In the genomic region with DNA sequence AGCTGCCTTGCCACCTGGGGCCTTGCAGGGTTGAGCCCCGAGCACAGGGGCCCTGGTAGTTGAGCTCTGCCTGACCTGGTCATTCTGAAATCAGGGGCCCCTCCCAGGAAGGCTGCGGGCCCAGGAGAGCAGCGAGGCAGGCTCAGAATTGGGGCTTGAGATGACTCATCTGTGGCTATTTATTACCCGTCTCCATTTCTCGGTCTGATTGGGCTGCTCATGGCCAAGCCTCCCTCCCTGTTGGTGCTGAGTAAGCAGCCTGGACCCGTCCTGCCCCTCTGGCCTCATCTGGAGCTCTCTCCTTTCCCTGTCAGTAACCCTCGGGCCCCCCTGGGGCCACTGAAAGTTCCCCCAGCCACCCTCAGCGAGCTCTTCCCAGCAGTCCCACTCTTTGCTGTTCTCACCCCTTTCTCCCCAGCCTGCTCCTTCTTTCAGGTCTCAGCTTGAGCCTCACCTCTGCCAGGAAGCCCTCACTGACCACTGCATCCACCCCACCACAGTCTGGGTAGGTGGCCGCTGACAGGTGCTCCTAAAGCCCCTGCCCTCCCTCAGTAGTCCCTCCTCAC, we compare ENCODE assay signal across 8 cellular contexts. TPM values are rescaled to one million over a fixed set of nuclear protein-coding genes. Genes with fewer than 3 reads are reported as not detected.
DNase-seq lines count a peak whose midpoint lies in the region; ATAC-seq and TF ChIP-seq lines count a peak whose summit lies in the region.

No MANE protein-coding gene starts in this region.

- peaks cover 13% of the 10 kb centered on the region for H3K4me1 Mint-ChIP-seq in dendritic cell treated with granulocyte-macrophage colony-stimulating factor and Interleukin-4, amounts not matched to agents 40 ng/mL and 50 ng/mL, for 4 days (ENCODE audit: low read depth)
- H3K4me1 Mint-ChIP-seq in naive B cell, result peaks cover 9 to 13% (median 11%) of the 10 kb centered on the region in 3 donors

- intact Hi-C loops in dendritic cell treated with granulocyte-macrophage colony-stimulating factor and Interleukin-4, amounts not matched to agents 40 ng/mL and 50 ng/mL, for 4 days (cut with micrococcal nuclease), result no loop called here

- no peaks in the 10 kb centered on the region for H3K9me3 ChIP-seq in Peyer's patch

- H3K4me1 ChIP-seq in Peyer's patch, result peaks cover 0 to 12% (median 8%) of the 10 kb centered on the region in 4 donors

- DNase-seq in COLO829 (ENCODE audit: low spot score) (peak; percentile 38), Peyer's patch (peak in 2 of 3 donors; percentile 35 to 65), naive B cell (no peak), NCI-H2029 (lab: John Stamatoyannopoulos, UW) (no peak), NCI-H82 (lab: John Stamatoyannopoulos, UW) (no peak)

- TF ChIP-seq CTCF in Peyer's patch (IDR thresholded peaks at IDR 0.05), result no peak

- H3K4me3 Mint-ChIP-seq in dendritic cell treated with granulocyte-macrophage colony-stimulating factor and Interleukin-4, amounts not matched to agents 40 ng/mL and 50 ng/mL, for 4 days, result no peak overlapping the region
- H3K4me3 Mint-ChIP-seq in naive B cell, result peak overlapping the region in 1 of 8 donors; percentile 77

- ATAC-seq in HG03060 (IDR thresholded peaks at IDR 0.05; ENCODE audit: low read depth, unreplicated experiment) (peak; percentile 58), naive B cell (ENCODE audit: low read depth in 2 of 2) (no peak)

- no peaks in the 10 kb centered on the region for H3K36me3 Mint-ChIP-seq in dendritic cell treated with granulocyte-macrophage colony-stimulating factor and Interleukin-4, amounts not matched to agents 40 ng/mL and 50 ng/mL, for 4 days (ENCODE audit: low read depth)
- no peaks in the 10 kb centered on the region for H3K36me3 Mint-ChIP-seq in naive B cell

- no peak overlapping the region for H3K4me3 ChIP-seq in Peyer's patch

- H3K27me3 Mint-ChIP-seq in dendritic cell treated with granulocyte-macrophage colony-stimulating factor and Interleukin-4, amounts not matched to agents 40 ng/mL and 50 ng/mL, for 4 days, result no peaks in the 10 kb centered on the region
- peaks cover 0 to 9% (median 0%) of the 10 kb centered on the region in 3 donors for H3K27me3 Mint-ChIP-seq in naive B cell

- H3K36me3 ChIP-seq in Peyer's patch, result no peaks in the 10 kb centered on the region

- H3K9me3 Mint-ChIP-seq in dendritic cell treated with granulocyte-macrophage colony-stimulating factor and Interleukin-4, amounts not matched to agents 40 ng/mL and 50 ng/mL, for 4 days, result no peaks in the 10 kb centered on the region
- H3K9me3 Mint-ChIP-seq in naive B cell, result no peaks in the 10 kb centered on the region

- peak overlapping the region in 1 of 4 donors; percentile 10 for H3K27ac ChIP-seq in Peyer's patch

- H3K27me3 ChIP-seq in Peyer's patch, result no peaks in the 10 kb centered on the region

- peak overlapping the region; percentile 51 for H3K27ac Mint-ChIP-seq in dendritic cell treated with granulocyte-macrophage colony-stimulating factor and Interleukin-4, amounts not matched to agents 40 ng/mL and 50 ng/mL, for 4 days
- peak overlapping the region in 4 of 6 donors; percentile 20 to 84 (median 66) for H3K27ac Mint-ChIP-seq in naive B cell

- TF ChIP-seq POLR2A in GM19193 (IDR thresholded peaks at IDR 0.05; ENCODE audit: extremely low read depth, insufficient read depth, insufficient read length) (peak; percentile 51), Peyer's patch (IDR thresholded peaks at IDR 0.05) (no peak)

RNA-seq across cellular contexts. Expression of a gene that starts 11.0 kb away (rescaled TPM):
- not detected for total RNA-seq in Peyer's patch
- not detected for polyA plus RNA-seq in naive B cell (ENCODE audit: low read depth in 6 of 6)

RNA-seq across cellular contexts. Expression of a gene that starts 32.8 kb away (rescaled TPM):
- total RNA-seq in Peyer's patch, result 10 to 100 TPM; 37.0 to 52.0 (median 43.0) TPM
- 10 to 100 TPM; 28.9 to 41.4 (median 31.6) TPM for polyA plus RNA-seq in naive B cell (ENCODE audit: low read depth in 6 of 6)

Comparison
In these comparisons a context has a peak if more than half of its experiments do, and no peak if none do; other contexts are left out.
1. DNase-seq: peak in COLO829 (single experiment) and Peyer's patch (2 of 3); none in naive B cell (single experiment), NCI-H2029 (single experiment) and NCI-H82 (single experiment).